In genomic region chr1:185938396-185938795, GRCh38 we compare ENCODE assay signal across 24 cellular contexts.
DNase-seq lines count a peak whose midpoint lies in the region; ATAC-seq and TF ChIP-seq lines count a peak whose summit lies in the region.
"Had no signal": no experiment of that assay in that cellular context is flagged by ENCODE, and none has a peak within 500 bp of the region (broad histone marks: within the 10 kb centered on the region; RNA-seq: fewer than 3 reads in every experiment).

No MANE protein-coding gene starts in this region.

- H3K27me3 ChIP-seq in SJSA1 (replicated peaks) (no peaks in the 10 kb centered on the region), WERI-Rb-1 (ENCODE audit: insufficient read depth, low read depth, severe bottlenecking) (no peaks in the 10 kb centered on the region)
- H3K27me3 ChIP-seq: esophagus squamous epithelium, hepatocyte, pancreas, sigmoid colon, tibial artery had no signal

- H3K4me1 Mint-ChIP-seq in T-helper 2 cell treated with Interferon-gamma antibody and Interleukin-4, amounts not matched to agents 5 μg/mL and 100 μg/mL, for 36 hours (ENCODE audit: low read depth): no peaks in the 10 kb centered on the region
- H3K4me1 Mint-ChIP-seq: memory B cell; naive thymus-derived CD4-positive, alpha-beta T cell had no signal

- no peaks in the 10 kb centered on the region for H3K4me1 ChIP-seq in HEK293 (ENCODE audit: control insufficient read depth, insufficient read depth, low read length)
- peaks cover 24% of the 10 kb centered on the region for H3K4me1 ChIP-seq in SJSA1 (replicated peaks)
- H3K4me1 ChIP-seq: esophagus squamous epithelium, pancreas, sigmoid colon, tibial artery had no signal

- H3K27ac ChIP-seq in HEK293 (ENCODE audit: extremely low read depth, low read depth, low read length) (no peak overlapping the region), SJSA1 (peak overlapping the region; percentile 47), WERI-Rb-1 (no peak overlapping the region)
- H3K27ac ChIP-seq: esophagus squamous epithelium, hepatocyte, pancreas, sigmoid colon, tibial artery had no signal

- H3K27me3 Mint-ChIP-seq in T-helper 2 cell treated with Interferon-gamma antibody and Interleukin-4, amounts not matched to agents 5 μg/mL and 100 μg/mL, for 36 hours (ENCODE audit: low read depth): no peaks in the 10 kb centered on the region
- H3K27me3 Mint-ChIP-seq: CD4-positive, alpha-beta T cell; memory B cell had no signal

- no peak overlapping the region for H3K4me3 ChIP-seq in HEK293 (ENCODE audit: low read depth, low read length)
- no peak overlapping the region for H3K4me3 ChIP-seq in SJSA1
- no peak overlapping the region for H3K4me3 ChIP-seq in fibroblast of pulmonary artery (replicated peaks; ENCODE audit: low read depth, low read length)
- H3K4me3 ChIP-seq in WERI-Rb-1 (ENCODE audit: low read depth, low read length): no peak overlapping the region
- H3K4me3 ChIP-seq: esophagus squamous epithelium, hepatocyte, pancreas, sigmoid colon, tibial artery had no signal

- H3K4me3 Mint-ChIP-seq in T-helper 2 cell treated with Interferon-gamma antibody and Interleukin-4, amounts not matched to agents 5 μg/mL and 100 μg/mL, for 36 hours: no peak overlapping the region
- H3K4me3 Mint-ChIP-seq: CD4-positive, alpha-beta T cell; effector memory CD8-positive, alpha-beta T cell; memory B cell; naive thymus-derived CD4-positive, alpha-beta T cell had no signal

- no peak overlapping the region for H3K27ac Mint-ChIP-seq in T-helper 2 cell treated with Interferon-gamma antibody and Interleukin-4, amounts not matched to agents 5 μg/mL and 100 μg/mL, for 36 hours
- H3K27ac Mint-ChIP-seq: CD4-positive, alpha-beta T cell; effector memory CD8-positive, alpha-beta T cell; memory B cell; naive thymus-derived CD4-positive, alpha-beta T cell had no signal

- POLR2A ChIA-PET in HEK293 (lab: Yijun Ruan, JAX): no interaction called here

- TF ChIP-seq CTCF in HEK293 (tag by site-specific recombination; IDR thresholded peaks at IDR 0.05) (no peak), fibroblast of pulmonary artery (IDR thresholded peaks at IDR 0.05; ENCODE audit: low read length, missing control alignments) (no peak), WERI-Rb-1 (IDR thresholded peaks at IDR 0.05; ENCODE audit: low read depth, low read length) (no peak)

- no peaks in the 10 kb centered on the region for H3K9me3 Mint-ChIP-seq in T-helper 2 cell treated with Interferon-gamma antibody and Interleukin-4, amounts not matched to agents 5 μg/mL and 100 μg/mL, for 36 hours
- H3K9me3 Mint-ChIP-seq: effector memory CD8-positive, alpha-beta T cell; memory B cell had no signal

- no peaks in the 10 kb centered on the region for H3K36me3 ChIP-seq in HEK293 (ENCODE audit: control insufficient read depth in 2 of 2, insufficient read depth in 1 of 2, low read length in 2 of 2)
- no peaks in the 10 kb centered on the region for H3K36me3 ChIP-seq in SJSA1
- H3K36me3 ChIP-seq in WERI-Rb-1: no peaks in the 10 kb centered on the region
- H3K36me3 ChIP-seq: esophagus squamous epithelium, pancreas, sigmoid colon, tibial artery had no signal

- CTCF ChIA-PET in HEK293 (lab: Yijun Ruan, JAX): no interaction called here

- DNase-seq in Daoy (ENCODE audit: low read depth): peak; percentile 31
- peak; percentile 53 to 63 for DNase-seq in SJSA1 (ENCODE audit: low read depth in 1 of 2, low spot score in 2 of 2)
- DNase-seq in fibroblast of pulmonary artery (ENCODE audit: low read depth): peak; percentile 30
- no peak for DNase-seq in NCI-H2029 (lab: John Stamatoyannopoulos, UW)
- no peak for DNase-seq in WERI-Rb-1
- DNase-seq in T-helper 2 cell treated with Interferon-gamma antibody and Interleukin-4, amounts not matched to agents 5 μg/mL and 100 μg/mL, for 36 hours (ENCODE audit: low spot score): no peak
- DNase-seq: activated naive CD4-positive, alpha-beta T cell treated with Interleukin-2 at 50 U/mL for 16 hours; amygdala; CD4-positive, alpha-beta T cell; DMS79 treated with DMSO at 0.1 percent for 48 hours; effector memory CD8-positive, alpha-beta T cell; esophagus squamous epithelium; MM.1S; naive thymus-derived CD4-positive, alpha-beta T cell; NCI-H1694 treated with DMSO at 0.1 percent for 48 hours; pancreas; sigmoid colon; stimulated activated CD4-positive, alpha-beta T cell treated with anti-CD3 and anti-CD28 coated beads, Interleukin-1b, Interleukin-23, amount 100 ng/mL, for 48 hours; stimulated activated naive CD4-positive, alpha-beta T cell treated with Interleukin-2 at 50 U/mL for 16 hours; tibial artery had no signal

- no peak for ATAC-seq in GM18511 (IDR thresholded peaks at IDR 0.05; ENCODE audit: unreplicated experiment)
- ATAC-seq: effector memory CD8-positive, alpha-beta T cell; naive thymus-derived CD4-positive, alpha-beta T cell; pancreas had no signal

- H3K36me3 Mint-ChIP-seq in T-helper 2 cell treated with Interferon-gamma antibody and Interleukin-4, amounts not matched to agents 5 μg/mL and 100 μg/mL, for 36 hours (ENCODE audit: low read depth): no peaks in the 10 kb centered on the region
- H3K36me3 Mint-ChIP-seq: naive thymus-derived CD4-positive, alpha-beta T cell had no signal

- no peaks in the 10 kb centered on the region for H3K9me3 ChIP-seq in HEK293 (ENCODE audit: control insufficient read depth, insufficient read depth, low read depth, low read length)
- no peaks in the 10 kb centered on the region for H3K9me3 ChIP-seq in SJSA1 (replicated peaks)
- H3K9me3 ChIP-seq in WERI-Rb-1 (ENCODE audit: severe bottlenecking): no peaks in the 10 kb centered on the region
- H3K9me3 ChIP-seq: esophagus squamous epithelium, pancreas, sigmoid colon had no signal

TF ChIP-seq in HEK293, 187 proteins besides CTCF, POLR2A, EP300 and RAD21:
- no peak for TF ChIP-seq ZNF514 (tag by site-specific recombination; IDR thresholded peaks at IDR 0.05)
- no peak for TF ChIP-seq PRDM1 (tag by site-specific recombination; IDR thresholded peaks at IDR 0.05)
- no peak for TF ChIP-seq ZNF629 (tag by site-specific recombination; IDR thresholded peaks at IDR 0.05)
- TF ChIP-seq FEZF1 (tag by site-specific recombination; IDR thresholded peaks at IDR 0.05): no peak
- TF ChIP-seq ZNF155 (tag by site-specific recombination; IDR thresholded peaks at IDR 0.05): no peak
- no peak for TF ChIP-seq ZNF555 (tag by site-specific recombination; conservative IDR thresholded peaks at IDR 0.05)
- no peak for TF ChIP-seq ZNF654 (tag by site-specific recombination; IDR thresholded peaks at IDR 0.05; ENCODE audit: low read depth)
- peak; percentile 17 for TF ChIP-seq SETDB1 (IDR thresholded peaks at IDR 0.05; ENCODE audit: insufficient read length, low read length)
- TF ChIP-seq MEIS1 (CRISPR knock-in tag; IDR thresholded peaks at IDR 0.05; ENCODE audit: borderline replicate concordance): no peak

Comparison
In these comparisons a context has a peak if more than half of its experiments do, and no peak if none do; other contexts are left out.
1. DNase-seq: peak in Daoy (single experiment), SJSA1 (2 of 2) and fibroblast of pulmonary artery (single experiment); none in NCI-H2029 (single experiment), WERI-Rb-1 (single experiment) and T-helper 2 cell treated with Interferon-gamma antibody and Interleukin-4, amounts not matched to agents 5 μg/mL and 100 μg/mL, for 36 hours (single experiment).